In genomic region chr1:156859523-156860112, GRCh38 we compare ENCODE assay signal across 1 cellular context.
TF ChIP-seq lines count a peak whose summit lies in the region.

No MANE protein-coding gene starts in this region.

TF ChIP-seq in K562, 482 proteins besides CTCF, POLR2A, EP300 and RAD21:
- TF ChIP-seq ZFX (CRISPR knock-in tag; IDR thresholded peaks at IDR 0.05) (peak; percentile 44), RBBP5 (IDR thresholded peaks at IDR 0.05; ENCODE audit: borderline replicate concordance, insufficient read depth, low read length, poor library complexity, severe bottlenecking) (peak; percentile 24), NR2C2 (CRISPR knock-in tag; IDR thresholded peaks at IDR 0.05) (0 out of 2 replicates have a peak, but pooled peaks have one; percentile 35), NR2C2 (tag; IDR thresholded peaks at IDR 0.05) (no peak), CXXC5 (CRISPR knock-in tag; IDR thresholded peaks at IDR 0.05) (no peak), ETV5 (CRISPR knock-in tag; IDR thresholded peaks at IDR 0.05; ENCODE audit: low read depth) (no peak)
